In the genomic region with DNA sequence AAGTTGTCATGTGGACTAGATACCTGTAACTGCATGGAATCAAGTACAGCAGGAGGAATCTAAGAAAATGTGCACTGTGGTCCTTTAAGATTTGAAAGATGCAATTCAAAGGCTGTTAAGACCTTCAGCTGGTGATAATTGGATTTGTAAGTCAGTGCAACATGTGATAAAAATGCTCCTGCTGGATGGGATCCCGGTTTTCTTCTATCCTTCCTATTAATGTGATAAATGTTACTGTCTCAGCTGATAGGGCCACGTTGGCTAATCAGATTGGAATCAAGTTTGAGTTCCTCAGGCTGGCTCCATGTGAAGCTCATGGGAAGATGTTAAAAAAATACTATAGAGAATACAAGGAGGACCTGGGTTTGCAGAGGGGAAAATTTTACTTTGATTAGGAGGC, we compare ENCODE assay signal across 22 cellular contexts.
A peak's percentile ranks its signal among the peaks of the same experiment; 100 is the strongest.
DNase-seq lines count a peak whose midpoint lies in the region; ATAC-seq and TF ChIP-seq lines count a peak whose summit lies in the region.
"Had no signal": no experiment of that assay in that cellular context is flagged by ENCODE, and none has a peak within 500 bp of the region (broad histone marks: within the 10 kb centered on the region; RNA-seq: fewer than 3 reads in every experiment).

No MANE protein-coding gene starts in this region.

- no peak for ATAC-seq in left lung
- no peak for ATAC-seq in HG03432 (IDR thresholded peaks at IDR 0.05; ENCODE audit: unreplicated experiment)
- ATAC-seq: activated CD4-positive, alpha-beta T cell treated with anti-CD3 and anti-CD28 coated beads for 36 hours; activated T-cell treated with anti-CD3 and anti-CD28 coated beads, Interleukin-2, amount 50 U/mL, for 72 hours had no signal

- intact Hi-C loops in left lung (cut with DNase I): no loop called here

- CTCF ChIA-PET in AG04450 (lab: Charles Lee): interaction anchor here (0.6 to 1.9 kb wide), 4 partner anchors 14 to 274 kb away, joined by 3 to 5 read pairs (median 4); no protein-coding TSS in a partner anchor

- H3K4me1 ChIP-seq in left lung: no peaks in the 10 kb centered on the region

- H3K27ac ChIP-seq in AG04450 (ENCODE audit: low read depth, low read length) (no peak overlapping the region), left lung (no peak overlapping the region), WERI-Rb-1 (no peak overlapping the region)

- TF ChIP-seq CTCF in AG04450 (IDR thresholded peaks at IDR 0.05; ENCODE audit: low read depth, low read length): no peak
- TF ChIP-seq CTCF in foreskin fibroblast (IDR thresholded peaks at IDR 0.05; ENCODE audit: low read depth, low read length): no peak
- TF ChIP-seq CTCF in left lung (IDR thresholded peaks at IDR 0.05): no peak
- no peak for TF ChIP-seq CTCF in WERI-Rb-1 (IDR thresholded peaks at IDR 0.05; ENCODE audit: low read depth, low read length)

- H3K27me3 ChIP-seq in AG04450 (ENCODE audit: control insufficient read depth, insufficient read depth, low read length) (no peaks in the 10 kb centered on the region), left lung (no peaks in the 10 kb centered on the region), WERI-Rb-1 (ENCODE audit: insufficient read depth, low read depth, severe bottlenecking) (no peaks in the 10 kb centered on the region)

- H3K9me3 ChIP-seq in AG04450 (ENCODE audit: control insufficient read depth, insufficient read depth, low read length) (no peaks in the 10 kb centered on the region), left lung (peaks cover 0 to 4% of the 10 kb centered on the region in 2 donors), WERI-Rb-1 (ENCODE audit: severe bottlenecking) (peaks cover 4% of the 10 kb centered on the region)

- POLR2A ChIA-PET in AG04450 (lab: Yijun Ruan, JAX): no interaction called here

- peak; percentile 32 for DNase-seq in AG04450 (ENCODE audit: low read depth, low spot score)
- DNase-seq in GM04504 (ENCODE audit: low read depth): peak; percentile 81
- peak; percentile 55 for DNase-seq in amniotic epithelial cell (ENCODE audit: low read depth)
- peak; percentile 72 to 88 for DNase-seq in foreskin fibroblast
- no peak for DNase-seq in left lung
- no peak for DNase-seq in NCI-H2196 (lab: John Stamatoyannopoulos, UW; ENCODE audit: unreplicated experiment)
- no peak for DNase-seq in WERI-Rb-1
- DNase-seq: activated CD4-positive, alpha-beta T cell treated with anti-CD3 and anti-CD28 coated beads for 36 hours; activated naive CD4-positive, alpha-beta T cell treated with anti-CD3 and anti-CD28 coated beads, Interleukin-2, amount 50 U/mL, for 16 hours; activated T-cell treated with anti-CD3 and anti-CD28 coated beads, Interleukin-2, amount 50 U/mL, for 72 hours; aorta; CD8-positive, alpha-beta memory T cell; DMS153; kidney; NCI-H1048; NCI-H1930; NCI-H2227 treated with DMSO at 0.1 percent for 48 hours; NCI-H748 treated with DMSO at 0.1 percent for 48 hours; retina; SIG-M5; stimulated activated CD4-positive, alpha-beta T cell treated with anti-CD3 and anti-CD28 coated beads, Interleukin-15, amount 100 ng/mL, for 24 hours had no signal

- H3K36me3 ChIP-seq in left lung (no peaks in the 10 kb centered on the region), WERI-Rb-1 (no peaks in the 10 kb centered on the region)

- H3K4me3 ChIP-seq in AG04450 (ENCODE audit: low read depth, low read length): no peak overlapping the region
- no peak overlapping the region for H3K4me3 ChIP-seq in foreskin fibroblast (ENCODE audit: low read depth in 1 of 2, low read length in 2 of 2)
- no peak overlapping the region for H3K4me3 ChIP-seq in left lung
- no peak overlapping the region for H3K4me3 ChIP-seq in WERI-Rb-1 (ENCODE audit: low read depth, low read length)

Comparison
In these comparisons a context has a peak if more than half of its experiments do, and no peak if none do; other contexts are left out.
1. DNase-seq: peak in AG04450 (single experiment), GM04504 (single experiment), amniotic epithelial cell (single experiment) and foreskin fibroblast (2 of 2); none in left lung (0 of 2), NCI-H2196 (single experiment) and WERI-Rb-1 (single experiment).